In the genomic region with DNA sequence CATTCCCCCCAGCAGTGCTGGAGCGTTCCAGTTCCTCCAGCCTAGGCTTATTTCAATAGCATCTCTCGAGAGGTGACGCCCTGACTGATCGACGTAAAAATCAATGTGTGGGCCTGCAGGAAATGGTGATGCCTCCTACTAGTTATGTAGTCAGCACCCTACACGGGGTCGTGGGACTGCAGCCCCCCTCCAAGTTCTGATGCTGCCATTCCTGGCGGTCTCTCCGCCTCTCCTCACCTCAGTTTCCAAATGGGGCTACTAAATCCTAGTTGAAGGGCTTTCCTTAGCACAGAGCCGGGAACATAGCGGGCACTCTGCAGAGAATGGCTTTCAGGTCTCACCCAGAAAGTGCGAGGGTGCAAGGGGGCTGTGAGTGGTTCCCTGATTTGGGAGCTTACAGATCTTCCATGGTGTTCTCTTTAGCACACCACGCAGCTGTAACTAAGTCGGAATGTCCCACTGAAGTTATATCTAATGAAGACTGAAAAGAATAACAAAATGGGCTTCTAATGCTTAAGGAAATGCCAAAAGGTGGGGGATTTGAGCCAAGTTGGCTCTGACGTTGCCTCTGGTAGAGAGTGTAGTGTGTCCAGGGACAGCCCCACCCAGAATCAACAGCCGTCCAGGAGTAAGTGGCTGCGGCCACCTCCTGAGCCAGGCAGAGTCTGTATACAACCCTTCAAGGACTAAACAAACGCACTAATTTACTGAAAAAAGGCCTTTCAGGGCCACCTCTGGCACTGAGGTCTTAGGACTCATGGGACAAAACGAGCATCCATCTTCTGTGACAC, we compare ENCODE assay signal across 24 cellular contexts.
"Had no signal": no experiment of that assay in that cellular context is flagged by ENCODE, and none has a peak within 500 bp of the region (broad histone marks: within the 10 kb centered on the region; RNA-seq: fewer than 3 reads in every experiment).

No MANE protein-coding gene starts in this region.

- H3K9me3 ChIP-seq: SK-N-SH had no signal

- H3K36me3 Mint-ChIP-seq: IgD-negative memory B cell had no signal

- H3K27me3 Mint-ChIP-seq: IgD-negative memory B cell had no signal

- H3K27ac ChIP-seq: KMS-11, RWPE1 had no signal

- H3K4me2 ChIP-seq: KMS-11, SK-N-SH had no signal

- FAIRE-seq: HepG2, K562 had no signal

- ATAC-seq: HepG2, K562, Panc1, PC-3 had no signal

- H3K4me3 ChIP-seq: K562 had no signal

- H3K9ac ChIP-seq: KMS-11, SK-N-SH had no signal

- H3K27ac Mint-ChIP-seq: IgD-negative memory B cell had no signal

- DNase-seq: Kasumi-1, MM.1S, NCI-H1092 treated with DMSO at 0.1 percent for 48 hours, NCI-H1436, NCI-H187, NCI-H2029, NCI-H2081 treated with DMSO at 0.1 percent for 48 hours, NCI-H2171, NCI-H226, NCI-H446, NCI-H510A, NCI-H524 treated with DMSO at 0.1 percent for 48 hours, NCI-H69, NCI-H774, PC-3, SHP77, SK-N-SH, SW 1271 had no signal

- H3K9me2 ChIP-seq: SK-N-SH had no signal
